ENCODE assay signal across 10 cellular contexts in genomic region chr12:107379852-107380567, GRCh38.
A peak's percentile ranks its signal among the peaks of the same experiment; 100 is the strongest.
DNase-seq lines count a peak whose midpoint lies in the region; ATAC-seq and TF ChIP-seq lines count a peak whose summit lies in the region.
"Had no signal": no experiment of that assay in that cellular context is flagged by ENCODE, and none has a peak within 500 bp of the region (broad histone marks: within the 10 kb centered on the region; RNA-seq: fewer than 3 reads in every experiment).

No MANE protein-coding gene starts in this region.

- ATAC-seq in foreskin keratinocyte (peak; percentile 31), HG03139 (IDR thresholded peaks at IDR 0.05; ENCODE audit: unreplicated experiment) (no peak)
- ATAC-seq: psoas muscle had no signal

- no peaks in the 10 kb centered on the region for H3K9me3 ChIP-seq in suprapubic skin
- H3K9me3 ChIP-seq: psoas muscle had no signal

- H3K27ac ChIP-seq in foreskin keratinocyte = no peak overlapping the region
- H3K27ac ChIP-seq in caudate nucleus (ENCODE audit: low read depth, low read length) = no peak overlapping the region
- no peak overlapping the region for H3K27ac ChIP-seq in suprapubic skin
- H3K27ac ChIP-seq: psoas muscle had no signal

- TF ChIP-seq EP300 in suprapubic skin (IDR thresholded peaks at IDR 0.05) = no peak

- TF ChIP-seq CTCF in foreskin keratinocyte (conservative IDR thresholded peaks at IDR 0.05) (no peak), suprapubic skin (IDR thresholded peaks at IDR 0.05) (no peak)

- H3K4me3 ChIP-seq in suprapubic skin = no peak overlapping the region
- H3K4me3 ChIP-seq: psoas muscle had no signal

- H3K27me3 ChIP-seq in foreskin keratinocyte (no peaks in the 10 kb centered on the region), suprapubic skin (no peaks in the 10 kb centered on the region)

- TF ChIP-seq POLR2A in suprapubic skin (IDR thresholded peaks at IDR 0.05) = no peak

- H3K4me1 ChIP-seq in foreskin keratinocyte (peaks cover 17% of the 10 kb centered on the region), suprapubic skin (peaks cover 4% of the 10 kb centered on the region)
- H3K4me1 ChIP-seq: psoas muscle had no signal

- peak; percentile 80 for DNase-seq in AG08395 (ENCODE audit: low spot score)
- DNase-seq in NCI-H1105 (lab: John Stamatoyannopoulos, UW) = peak; percentile 78
- DNase-seq in T1000 (lab: John Stamatoyannopoulos, UW) = peak; percentile 41
- peak in 1 of 2 donors; percentile 38 for DNase-seq in foreskin keratinocyte
- no peak for DNase-seq in caudate nucleus (lab: John Stamatoyannopoulos, UW)
- DNase-seq in T-helper 9 cell = no peak
- no peak for DNase-seq in suprapubic skin (ENCODE audit: low spot score in 2 of 2)
- DNase-seq: AML-193, psoas muscle had no signal

- no peaks in the 10 kb centered on the region for H3K36me3 ChIP-seq in suprapubic skin

- 50% methylated on average over 15 of the region's 15 CpGs for WGBS in suprapubic skin

Comparison
In these comparisons a context has a peak if more than half of its experiments do, and no peak if none do; other contexts are left out.
1. DNase-seq: peak in AG08395 (single experiment), NCI-H1105 (single experiment) and T1000 (single experiment); none in caudate nucleus (0 of 61), T-helper 9 cell (single experiment) and suprapubic skin (0 of 2).